In genomic region chr7:55019691-55020480, GRCh38 we compare ENCODE assay signal across 8 cellular contexts. TPM values are rescaled to one million over a fixed set of nuclear protein-coding genes. Genes with fewer than 3 reads are reported as not detected.
A peak's percentile ranks its signal among the peaks of the same experiment; 100 is the strongest.
DNase-seq lines count a peak whose midpoint lies in the region; ATAC-seq, FAIRE-seq and TF ChIP-seq lines count a peak whose summit lies in the region.

No MANE protein-coding gene starts in this region.

- H3K27ac ChIP-seq in GM23248 (peak overlapping the region; percentile 79), small intestine (ENCODE audit: low read depth in 1 of 2, low read length in 1 of 2) (peak overlapping the region; percentile 58 to 90)

- peaks cover 34% of the 10 kb centered on the region for H3F3A ChIP-seq in GM23248 (ENCODE audit: insufficient read depth)

- ATAC-seq in GM21360 (IDR thresholded peaks at IDR 0.05; ENCODE audit: unreplicated experiment) (no peak), GM21367 (IDR thresholded peaks at IDR 0.05; ENCODE audit: unreplicated experiment) (no peak)

- peak overlapping the region; percentile 89 for H3K4me2 ChIP-seq in GM23248 (ENCODE audit: unreplicated experiment)

- H3K4me1 ChIP-seq in GM23248 (ENCODE audit: insufficient read depth) = peaks cover 43% of the 10 kb centered on the region
- H3K4me1 ChIP-seq in small intestine (ENCODE audit: control insufficient read depth in 2 of 2, insufficient read depth in 1 of 2, low read depth in 1 of 2, low read length in 1 of 2) = peaks cover 0 to 5% of the 10 kb centered on the region in 2 donors

- in situ Hi-C loops in GM23248 (cut with MboI) = no loop called here

- FAIRE-seq in small intestine (lab: Jason Lieb, UNC) = no peak

- H3K27me3 ChIP-seq in GM23248 (replicated peaks; ENCODE audit: insufficient read depth) (no peaks in the 10 kb centered on the region), small intestine (ENCODE audit: control insufficient read depth in 2 of 2, insufficient read depth in 2 of 2, low read length in 2 of 2) (peaks cover 0 to 4% of the 10 kb centered on the region in 2 donors)

- H4K20me1 ChIP-seq in GM23248 (ENCODE audit: insufficient read depth) = no peaks in the 10 kb centered on the region

- no peaks in the 10 kb centered on the region for H3K9me2 ChIP-seq in GM23248 (ENCODE audit: insufficient read depth)

- H3K79me2 ChIP-seq in GM23248 (ENCODE audit: insufficient read depth) = peaks cover 68% of the 10 kb centered on the region

- no peak for TF ChIP-seq CTCF in WI38 (IDR thresholded peaks at IDR 0.05; ENCODE audit: low read depth, low read length)

- H3K9me3 ChIP-seq in GM23248 (ENCODE audit: low read depth) (no peaks in the 10 kb centered on the region), small intestine (ENCODE audit: control insufficient read depth, low read depth) (no peaks in the 10 kb centered on the region)

- WGBS in GM23248 (ENCODE audit: low coverage in 1 of 2, low lambda C conversion rate in 2 of 2, missing lambda C conversion rate in 2 of 2), 2 experiments = 1% methylated on average over 53 to 76 of the region's 78 CpGs
- WGBS in small intestine, 3 donors = 1 to 6% (median 3%) methylated on average over 62 to 78 of the region's 78 CpGs

- peak overlapping the region; percentile 90 for H3K9ac ChIP-seq in GM23248

- H3K36me3 ChIP-seq in GM23248 (ENCODE audit: low read depth) (no peaks in the 10 kb centered on the region), small intestine (ENCODE audit: control insufficient read depth in 2 of 2, insufficient read depth in 2 of 2, low read length in 2 of 2) (no peaks in the 10 kb centered on the region)

- H3K4me3 ChIP-seq in GM23248 = peak overlapping the region; percentile 85
- H3K4me3 ChIP-seq in WI38 (ENCODE audit: low read depth, low read length) = peak overlapping the region; percentile 86
- peak overlapping the region; percentile 54 for H3K4me3 ChIP-seq in iPS-11a (ENCODE audit: low read depth, low read length)
- H3K4me3 ChIP-seq in small intestine (ENCODE audit: low read depth in 1 of 2, low read length in 2 of 2) = peak overlapping the region; percentile 63 to 78

- peak overlapping the region; percentile 75; the same call in 1 of the 2 replicates for H2AFZ ChIP-seq in GM23248

- DNase-seq in GM23248 = peak; percentile 61
- peak; percentile 47 for DNase-seq in small intestine
- DNase-seq in activated T-cell treated with anti-CD3 and anti-CD28 coated beads, Interleukin-2, amount 50 U/mL, for 48 hours = no peak
- DNase-seq in stimulated activated CD8-positive, alpha-beta memory T cell treated with anti-CD3 and anti-CD28 coated beads, Interleukin-4, amount 100 ng/mL, for 48 hours = no peak

RNA-seq across cellular contexts. Expression of gene EGFR, which starts 1.1 kb away (rescaled TPM):
- 53.5 and 55.0 TPM in 2 replicates for total RNA-seq in GM23248 (2014; rRNA removed; shearing (Covaris generic))
- polyA plus RNA-seq in GM23248 (2016; fragmentation: Nextera tagmentation; extraction: Ambion mirVana) (48.7 and 50.9 TPM in 2 replicates), small intestine (1 to 10 TPM; 2.2 to 9.3 (median 2.7) TPM)

Comparison
In these comparisons a context has a peak if more than half of its experiments do, and no peak if none do; other contexts are left out.
1. DNase-seq: peak in GM23248 (single experiment) and small intestine (single experiment); none in activated T-cell treated with anti-CD3 and anti-CD28 coated beads, Interleukin-2, amount 50 U/mL, for 48 hours (0 of 2) and stimulated activated CD8-positive, alpha-beta memory T cell treated with anti-CD3 and anti-CD28 coated beads, Interleukin-4, amount 100 ng/mL, for 48 hours (single experiment).
2. Peak in every context shown above with its lines, with median percentiles within 50 percentile points of each other: H3K4me3 ChIP-seq.